ENCODE assay signal across 24 cellular contexts in genomic region chr1:228309548-228310067, GRCh38.
"Had no signal": no experiment of that assay in that cellular context is flagged by ENCODE, and none has a peak within 500 bp of the region (broad histone marks: within the 10 kb centered on the region; RNA-seq: fewer than 3 reads in every experiment).

No MANE protein-coding gene starts in this region.

- H3K4me1 ChIP-seq: breast epithelium, right lobe of liver, vagina had no signal

- H3K27ac ChIP-seq: breast epithelium, heart left ventricle, ovary, right lobe of liver, skin epidermis, thoracic aorta, vagina had no signal

- H3K27me3 ChIP-seq: breast epithelium, heart left ventricle, ovary, right lobe of liver, vagina had no signal

- H3K36me3 ChIP-seq: breast epithelium, ovary, right lobe of liver, thoracic aorta had no signal

- H3K4me3 ChIP-seq: breast epithelium, heart left ventricle, lung, ovary, right lobe of liver, skin epidermis, thoracic aorta, vagina had no signal

- ATAC-seq: activated CD4-positive, alpha-beta T cell treated with anti-CD3 and anti-CD28 coated beads for 36 hours; activated T-helper 17 cell treated with anti-CD3 and anti-CD28 coated beads, Interleukin-2, amount 50 U/mL, for 72 hours; effector memory CD8-positive, alpha-beta T cell; heart left ventricle; left colon; natural killer cell treated with Interleukin-12 subunit alpha and Interleukin-12 subunit beta and Interleukin-15 and Interleukin-18, amount 100 ng/mL, for 72 hours; right lobe of liver; stimulated activated naive CD8-positive, alpha-beta T cell treated with anti-CD3 and anti-CD28 coated beads, Interleukin-15, Interleukin-2, amounts not matched to agents 100 U/mL and 50 U/mL, for 24 hours had no signal

- DNase-seq: activated CD4-positive, alpha-beta T cell treated with anti-CD3 and anti-CD28 coated beads for 36 hours; activated naive CD4-positive, alpha-beta T cell; cortex of kidney; effector memory CD8-positive, alpha-beta T cell; foreskin fibroblast; hypothalamus; immature natural killer cell; kidney; left colon; stimulated activated CD4-positive, alpha-beta T cell treated with anti-CD3 and anti-CD28 coated beads, Interleukin-12 subunit alpha, Interleukin-12 subunit beta, amount 100 ng/mL, for 4 hours; stimulated activated CD4-positive, alpha-beta T cell treated with anti-CD3 and anti-CD28 coated beads, Interleukin-4, amount 100 ng/mL, for 1 hour; stimulated activated naive CD8-positive, alpha-beta T cell treated with anti-CD3 and anti-CD28 coated beads, Interleukin-15, Interleukin-2, amounts not matched to agents 100 U/mL and 50 U/mL, for 24 hours; T-helper 1 cell; trophoblast cell had no signal

- FAIRE-seq: kidney had no signal

- H3K9me3 ChIP-seq: right lobe of liver, vagina had no signal
